ENCODE assay signal across 8 cellular contexts in the genomic region with DNA sequence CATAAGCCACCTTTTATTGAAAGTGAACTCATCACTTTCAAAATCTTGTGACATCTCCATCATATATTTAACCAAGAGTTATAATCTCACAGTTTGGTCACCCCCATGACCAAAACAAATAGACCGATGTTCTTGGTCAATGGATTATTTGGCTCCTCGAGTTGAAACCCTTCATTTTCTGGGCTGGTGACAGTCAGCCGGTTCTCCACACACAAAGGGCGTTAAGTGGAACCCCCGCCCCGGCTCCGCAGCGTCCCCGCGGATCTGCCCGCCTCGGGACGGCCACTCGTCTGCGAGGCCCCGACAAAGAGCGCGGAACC. TPM values are rescaled to one million over a fixed set of nuclear protein-coding genes. Genes with fewer than 3 reads are reported as not detected.
A peak's percentile ranks its signal among the peaks of the same experiment; 100 is the strongest.
DNase-seq lines count a peak whose midpoint lies in the region; ATAC-seq, FAIRE-seq and TF ChIP-seq lines count a peak whose summit lies in the region.

No MANE protein-coding gene starts in this region.

- peak overlapping the region; percentile 78 for H3K4me2 ChIP-seq in HepG2 (ENCODE audit: low read depth, low read length)

- H3K27me3 ChIP-seq in adipocyte (replicated peaks; ENCODE audit: control insufficient read depth, insufficient read depth, low read length), result no peaks in the 10 kb centered on the region
- H3K27me3 ChIP-seq in HepG2 (ENCODE audit: control insufficient read depth in 1 of 2, insufficient read depth in 2 of 2, low read length in 2 of 2), result peaks cover 0 to 18% of the 10 kb centered on the region in 2 experiments; a peak in 3 of 5 replicates
- no peaks in the 10 kb centered on the region for H3K27me3 ChIP-seq in thyroid gland

- DNase-seq in activated CD8-positive, alpha-beta memory T cell treated with anti-CD3 and anti-CD28 coated beads, Interleukin-2, amount 10 ng/mL, durations not matched to agents 7 days and 5 days, result no peak
- no peak for DNase-seq in activated CD8-positive, alpha-beta memory T cell treated with anti-CD3 and anti-CD28 coated beads, Interleukin-2, amount 50 U/mL, for 4 hours
- DNase-seq in adipocyte (ENCODE audit: low read depth), result no peak
- no peak for DNase-seq in HepG2 (ENCODE audit: low spot score)
- no peak for DNase-seq in thyroid gland
- no peak for DNase-seq in NCI-H69 (lab: John Stamatoyannopoulos, UW)
- DNase-seq in activated CD4-positive, alpha-beta T cell treated with anti-CD3 and anti-CD28 coated beads for 1 hour, result no peak

- peaks cover 26% of the 10 kb centered on the region for H3K4me1 Mint-ChIP-seq in activated CD8-positive, alpha-beta memory T cell treated with anti-CD3 and anti-CD28 coated beads, Interleukin-2, amount 10 ng/mL, durations not matched to agents 7 days and 5 days

- no TSS peak for BruUV-seq in HepG2 (replicated peaks; lab: Mats Ljungman, UMichigan)

- peaks cover 39% of the 10 kb centered on the region for H3K79me2 ChIP-seq in HepG2 (ENCODE audit: insufficient read depth, low read length)

- peak overlapping the region; percentile 94 for H3K9ac ChIP-seq in adipocyte (ENCODE audit: low read length)
- H3K9ac ChIP-seq in HepG2 (ENCODE audit: insufficient read depth, low read depth, low read length), result peak overlapping the region; percentile 82

- in situ Hi-C loops in HepG2 (cut with HindIII; ENCODE audit: extremely low pct_ligation_motif_present, low pct_unique_long_range_greater_than_20kb), result no loop called here

- TF ChIP-seq CTCF in HepG2 (CRISPR knock-in tag; IDR thresholded peaks at IDR 0.05) (no peak), thyroid gland (IDR thresholded peaks at IDR 0.05) (no peak)

- peak overlapping the region; percentile 48 for H3K27ac Mint-ChIP-seq in activated CD8-positive, alpha-beta memory T cell treated with anti-CD3 and anti-CD28 coated beads, Interleukin-2, amount 10 ng/mL, durations not matched to agents 7 days and 5 days

- POLR2A ChIA-PET in HepG2 (lab: Yijun Ruan, JAX), result no interaction called here

- H3K36me3 ChIP-seq in adipocyte (ENCODE audit: control insufficient read depth, insufficient read depth, low read length, severe bottlenecking) (peaks cover 10% of the 10 kb centered on the region), HepG2 (replicated peaks in 1 of 2; ENCODE audit: control insufficient read depth in 1 of 2, insufficient read depth in 2 of 2, low read length in 2 of 2) (no peaks in the 10 kb centered on the region; a peak in 1 of 5 replicates), thyroid gland (no peaks in the 10 kb centered on the region)

- H3K4me3 Mint-ChIP-seq in activated CD8-positive, alpha-beta memory T cell treated with anti-CD3 and anti-CD28 coated beads, Interleukin-2, amount 10 ng/mL, durations not matched to agents 7 days and 5 days, result peak overlapping the region; percentile 76

- H3K4me1 ChIP-seq in adipocyte (ENCODE audit: control insufficient read depth, insufficient read depth, low read length), result peaks cover 47% of the 10 kb centered on the region
- H3K4me1 ChIP-seq in HepG2 (ENCODE audit: insufficient read depth, low read length), result peaks cover 46% of the 10 kb centered on the region
- H3K4me1 ChIP-seq in thyroid gland, result peaks cover 16 to 39% of the 10 kb centered on the region in 2 donors

- ATAC-seq in activated CD8-positive, alpha-beta memory T cell treated with anti-CD3 and anti-CD28 coated beads, Interleukin-2, amount 10 ng/mL, durations not matched to agents 7 days and 5 days, result no peak
- ATAC-seq in HepG2 (peak; percentile 9; the same call in 2 of the 3 replicates), GM21576 (IDR thresholded peaks at IDR 0.05; ENCODE audit: unreplicated experiment) (no peak)

- H2AFZ ChIP-seq in HepG2 (ENCODE audit: low read length), result no peak overlapping the region

- peaks cover 2% of the 10 kb centered on the region for H3K36me3 Mint-ChIP-seq in activated CD8-positive, alpha-beta memory T cell treated with anti-CD3 and anti-CD28 coated beads, Interleukin-2, amount 10 ng/mL, durations not matched to agents 7 days and 5 days

- no peak for FAIRE-seq in HepG2 (lab: Jason Lieb, UNC)

- peaks cover 11% of the 10 kb centered on the region for H4K20me1 ChIP-seq in HepG2 (ENCODE audit: insufficient read depth, low read length)

- H3K27ac ChIP-seq in HepG2 (ENCODE audit: extremely low read length, insufficient read depth, low read length), result peak overlapping the region; percentile 59
- peak overlapping the region; percentile 22 to 93 (median 87) for H3K27ac ChIP-seq in thyroid gland

- no peak for TF ChIP-seq RAD21 in HepG2 (CRISPR knock-in tag; IDR thresholded peaks at IDR 0.05)

- H3K9me3 Mint-ChIP-seq in activated CD8-positive, alpha-beta memory T cell treated with anti-CD3 and anti-CD28 coated beads, Interleukin-2, amount 10 ng/mL, durations not matched to agents 7 days and 5 days (ENCODE audit: low read depth), result no peaks in the 10 kb centered on the region

- peaks cover 5% of the 10 kb centered on the region for H3K27me3 Mint-ChIP-seq in activated CD8-positive, alpha-beta memory T cell treated with anti-CD3 and anti-CD28 coated beads, Interleukin-2, amount 10 ng/mL, durations not matched to agents 7 days and 5 days

- CTCF ChIA-PET in activated CD8-positive, alpha-beta memory T cell treated with anti-CD3 and anti-CD28 coated beads, Interleukin-2, amount 10 ng/mL, durations not matched to agents 7 days and 5 days (lab: Charles Lee), result interaction anchor here (1.1 kb wide), 1 partner anchor 473 kb away, joined by 3 read pairs; no protein-coding TSS in a partner anchor
- CTCF ChIA-PET in HepG2 (lab: Yijun Ruan, JAX; ENCODE audit: low intra/inter-chr PET ratio, low total read pairs), result no interaction called here

- TF ChIP-seq POLR2A in HepG2 (IDR thresholded peaks at IDR 0.05; ENCODE audit: insufficient read depth in 1 of 2, low read depth in 2 of 2, low read length in 2 of 2), result no peak
- TF ChIP-seq POLR2A in thyroid gland (IDR thresholded peaks at IDR 0.05), result no peak

- WGBS in HepG2 (ENCODE audit: low lambda C conversion rate), result 0% methylated on average over 2 of the region's 18 CpGs
- whole genome bisulfite sequencing in thyroid gland, 2 donors, result 0 to 6% methylated on average over 3 to 16 of the region's 18 CpGs

- H3K9me3 ChIP-seq in adipocyte (ENCODE audit: control insufficient read depth, low read length) (no peaks in the 10 kb centered on the region), HepG2 (ENCODE audit: low read length) (no peaks in the 10 kb centered on the region), thyroid gland (no peaks in the 10 kb centered on the region)

- intact Hi-C loops in HepG2 (cut with micrococcal nuclease; ENCODE audit: unreplicated experiment), result no loop called here
- intact Hi-C loops in thyroid gland (cut with DNase I), result no loop called here

- TF ChIP-seq EP300 in HepG2 (IDR thresholded peaks at IDR 0.05; ENCODE audit: low read depth in 2 of 2, low read length in 2 of 2) (no peak), HepG2 (CRISPR knock-in tag; IDR thresholded peaks at IDR 0.05; ENCODE audit: borderline replicate concordance) (no peak)

- H3K4me3 ChIP-seq in adipocyte (ENCODE audit: low read length) (peak overlapping the region; percentile 95), HepG2 (replicated peaks in 1 of 3; ENCODE audit: insufficient read depth in 1 of 3, low read depth in 2 of 3, low read length in 3 of 3) (peak overlapping the region; percentile 60 to 82 (median 74)), thyroid gland (replicated peaks in 1 of 3) (peak overlapping the region; percentile 21 to 63 (median 59))

TF ChIP-seq in HepG2, 621 proteins besides CTCF, POLR2A, EP300 and RAD21 (continues in another document):
- TF ChIP-seq ZNF501 (CRISPR knock-in tag; IDR thresholded peaks at IDR 0.05) (0 out of 2 replicates have a peak, but pooled peaks have one; percentile 5), ZNF264 (CRISPR knock-in tag; IDR thresholded peaks at IDR 0.05) (0 out of 2 replicates have a peak, but pooled peaks have one; percentile 32), DMAP1 (CRISPR knock-in tag; IDR thresholded peaks at IDR 0.05) (peak; percentile 33; the same call in 1 of the 2 replicates)

RNA-seq across cellular contexts. Expression of gene TSPAN3, which starts 0.8 kb away (rescaled TPM):
- total RNA-seq in activated CD8-positive, alpha-beta memory T cell treated with anti-CD3 and anti-CD28 coated beads, Interleukin-2, amount 10 ng/mL, durations not matched to agents 7 days and 5 days, result 10 to 100 TPM; 20.9 to 29.4 TPM
- total RNA-seq in HepG2 (2016; rRNA removed; fragmentation: Illumina TruSeq; extraction: Trizol) (102 and 170 TPM in 2 replicates), thyroid gland (100 to 1,000 TPM; 330 to 637 (median 593) TPM)
- 51.2 and 62.4 TPM in 2 replicates for total RNA-seq in HepG2 (2016; cell fraction: cytosol; rRNA removed; fragmentation: Illumina TruSeq; extraction: Trizol; ENCODE audit: low read depth)
- 108 and 171 TPM in 2 replicates for total RNA-seq in HepG2 (2016; cell fraction: insoluble cytoplasmic fraction; rRNA removed; fragmentation: Illumina TruSeq; extraction: Trizol)
- 109 and 138 TPM in 2 replicates for total RNA-seq in HepG2 (2016; cell fraction: membrane; rRNA removed; fragmentation: Illumina TruSeq; extraction: Trizol)
- 128 and 152 TPM in 2 replicates for total RNA-seq in HepG2 (2016; cell fraction: nucleus; rRNA removed; fragmentation: Illumina TruSeq; extraction: Trizol)
- polyA plus RNA-seq in HepG2 (2011; rRNA removed), result 155 and 167 TPM in 2 replicates
- 231 and 297 TPM in 2 replicates for polyA plus RNA-seq in HepG2 (2011; cell fraction: cytosol; rRNA removed)
- 56.3 and 77.8 TPM in 2 replicates for polyA plus RNA-seq in HepG2 (2011; cell fraction: nucleus; rRNA removed)
- 134 and 159 TPM in 2 replicates for polyA plus RNA-seq in HepG2 (2012)
- 52.0 and 77.5 TPM in 2 replicates for polyA plus RNA-seq in HepG2 (2016; cell fraction: cytosol; fragmentation: Illumina TruSeq; extraction: Trizol; ENCODE audit: low read depth)
- polyA plus RNA-seq in HepG2 (2016; cell fraction: insoluble cytoplasmic fraction; fragmentation: Illumina TruSeq; extraction: Trizol; ENCODE audit: low read depth), result 105 and 130 TPM in 2 replicates
- polyA plus RNA-seq in HepG2 (2016; cell fraction: membrane; fragmentation: Illumina TruSeq; extraction: Trizol; ENCODE audit: low read depth), result 93.2 and 115 TPM in 2 replicates
- 217 and 229 TPM in 2 replicates for polyA plus RNA-seq in HepG2 (2016; cell fraction: nucleus; fragmentation: Illumina TruSeq; extraction: Trizol; ENCODE audit: insufficient read depth, low read depth)
- 238 and 277 TPM in 2 replicates for polyA minus RNA-seq in HepG2 (2011; rRNA and poly(A)+ RNA removed; ENCODE audit: low replicate concordance)
- polyA minus RNA-seq in HepG2 (2011; cell fraction: cytosol; rRNA and poly(A)+ RNA removed), result 83.9 and 119 TPM in 2 replicates
- polyA minus RNA-seq in HepG2 (2011; cell fraction: nucleus; rRNA and poly(A)+ RNA removed), result 38.1 and 56.6 TPM in 2 replicates
